29 cellular contexts compared by ENCODE assay signal in genomic region chr6:100305237-100305869, GRCh38.
"Had no signal": no experiment of that assay in that cellular context is flagged by ENCODE, and none has a peak within 500 bp of the region (broad histone marks: within the 10 kb centered on the region; RNA-seq: fewer than 3 reads in every experiment).

No MANE protein-coding gene starts in this region.

- H3K27ac ChIP-seq: esophagus muscularis mucosa, foreskin keratinocyte, hepatocyte, neural progenitor cell, right atrium auricular region, suprapubic skin, tibial artery, upper lobe of right lung had no signal

- H3K9me3 ChIP-seq: esophagus muscularis mucosa, right atrium auricular region, suprapubic skin, tibial artery, upper lobe of right lung had no signal

- H3K4me1 ChIP-seq: esophagus muscularis mucosa, neural progenitor cell, right atrium auricular region, suprapubic skin, upper lobe of right lung had no signal

- H3K27ac Mint-ChIP-seq: activated naive CD8-positive, alpha-beta T cell; brain; mesothelial cell of epicardium; naive B cell; neural progenitor cell; T-helper 2 cell treated with Interferon-gamma antibody and Interleukin-4, amounts not matched to agents 5 μg/mL and 100 μg/mL, for 36 hours had no signal

- H3K9ac ChIP-seq: neural progenitor cell had no signal

- DNase-seq: activated CD4-positive, alpha-beta T cell treated with anti-CD3 and anti-CD28 coated beads for 4 hours; activated CD4-positive, alpha-beta T cell treated with anti-CD3 and anti-CD28 coated beads, Interleukin-2, amount 50 U/mL, for 4 hours; activated effector memory CD4-positive, alpha-beta T cell treated with Interleukin-2 at 50 U/mL for 16 hours; activated naive CD4-positive, alpha-beta T cell treated with Interleukin-2 at 50 U/mL for 16 hours; anterior cingulate cortex; cortex of kidney; foreskin keratinocyte; glutamatergic neuron; islet precursor cell; left ventricle myocardium superior; mammary epithelial cell; naive B cell; occipital lobe; stimulated activated CD4-positive, alpha-beta T cell treated with anti-CD3 and anti-CD28 coated beads, Interleukin-15, amount 100 ng/mL, for 24 hours; stimulated activated CD4-positive, alpha-beta T cell treated with anti-CD3 and anti-CD28 coated beads, Interleukin-2, amount 100 ng/mL, for 24 hours; stimulated activated naive CD4-positive, alpha-beta T cell; T-helper 1 cell; tibial artery; upper lobe of right lung had no signal

- H3K79me2 ChIP-seq: hepatocyte had no signal

- H3K4me3 Mint-ChIP-seq: activated naive CD8-positive, alpha-beta T cell; brain; mesothelial cell of epicardium; naive B cell; neural progenitor cell; T-helper 2 cell treated with Interferon-gamma antibody and Interleukin-4, amounts not matched to agents 5 μg/mL and 100 μg/mL, for 36 hours had no signal

- H3K36me3 Mint-ChIP-seq: activated naive CD8-positive, alpha-beta T cell; brain; mesothelial cell of epicardium; naive B cell; neural progenitor cell had no signal

- H2AFZ ChIP-seq: hepatocyte, neural progenitor cell had no signal

- ATAC-seq: foreskin keratinocyte, left ventricle myocardium superior, upper lobe of right lung had no signal

- H3K36me3 ChIP-seq: esophagus muscularis mucosa, neural progenitor cell, right atrium auricular region, suprapubic skin, tibial artery, upper lobe of right lung had no signal

- H3K4me3 ChIP-seq: esophagus muscularis mucosa, hepatocyte, neural progenitor cell, right atrium auricular region, smooth muscle cell, suprapubic skin, tibial artery, upper lobe of right lung had no signal

- H3K27me3 Mint-ChIP-seq: naive B cell had no signal

- H3K9me3 Mint-ChIP-seq: brain; mesothelial cell of epicardium; neural progenitor cell; T-helper 2 cell treated with Interferon-gamma antibody and Interleukin-4, amounts not matched to agents 5 μg/mL and 100 μg/mL, for 36 hours had no signal

- H3K4me1 Mint-ChIP-seq: naive B cell had no signal

- H3K4me2 ChIP-seq: hepatocyte, neural progenitor cell, smooth muscle cell had no signal

- H3K27me3 ChIP-seq: esophagus muscularis mucosa, foreskin keratinocyte, hepatocyte, neural progenitor cell, right atrium auricular region, suprapubic skin, tibial artery, upper lobe of right lung had no signal
